In genomic region chr2:102266204-102266603, GRCh38 we compare ENCODE assay signal across 40 cellular contexts. TPM values are rescaled to one million over a fixed set of nuclear protein-coding genes. Genes with fewer than 3 reads are reported as not detected.
DNase-seq lines count a peak whose midpoint lies in the region; ATAC-seq and TF ChIP-seq lines count a peak whose summit lies in the region.
"Had no signal": no experiment of that assay in that cellular context is flagged by ENCODE, and none has a peak within 500 bp of the region (broad histone marks: within the 10 kb centered on the region; RNA-seq: fewer than 3 reads in every experiment).

No MANE protein-coding gene starts in this region.

- DNase-seq in Right ventricle myocardium inferior (ENCODE audit: missing footprints) (peak; percentile 58), right atrium auricular region (ENCODE audit: low spot score) (no peak), MV-4-11 (lab: John Stamatoyannopoulos, UW) (peak; percentile 64), left ventricle myocardium inferior (peak; percentile 30), NCI-H2227 (lab: John Stamatoyannopoulos, UW; ENCODE audit: unreplicated experiment) (no peak), NCI-H2081 treated with DMSO at 0.1 percent for 48 hours (lab: John Stamatoyannopoulos, UW) (no peak), GOT3 (lab: John Stamatoyannopoulos, UW) (no peak)
- DNase-seq: activated CD4-positive, alpha-beta T cell treated with anti-CD3 and anti-CD28 coated beads, Interleukin-2, amount 10 ng/mL, durations not matched to agents 24 days and 14 days; activated effector memory CD4-positive, alpha-beta T cell treated with anti-CD3 and anti-CD28 coated beads, Interleukin-2, amount 50 U/mL, for 16 hours; activated T-cell treated with anti-CD3 and anti-CD28 coated beads, Interleukin-2, amount 50 U/mL, for 24 hours; BE2C; caudate nucleus; DMS 273 treated with DMSO at 0.1 percent for 48 hours; effector CD8-positive, alpha-beta T cell; EL; H7; KBM-7; NCI-H1417 treated with DMSO at 0.1 percent for 48 hours; NCI-H2081; NCI-H345; NCI-H69; nephron progenitor cell; pancreas; retina; spleen; stimulated activated CD8-positive, alpha-beta memory T cell treated with anti-CD3 and anti-CD28 coated beads, Interleukin-4, amount 100 ng/mL, for 48 hours; T1000; uterus had no signal

- H3K4me1 ChIP-seq in right atrium auricular region (no peaks in the 10 kb centered on the region), left ventricle myocardium inferior (peaks cover 9% of the 10 kb centered on the region), subcutaneous abdominal adipose tissue (ENCODE audit: control insufficient read depth in 5 of 5, insufficient read depth in 5 of 5, low read length in 5 of 5) (peaks cover 7 to 45% (median 38%) of the 10 kb centered on the region in 5 donors)
- H3K4me1 ChIP-seq: BE2C, pancreas, uterus had no signal

- intact Hi-C loops in Right ventricle myocardium inferior (cut with DNase I) (no loop called here), left ventricle myocardium inferior (cut with micrococcal nuclease) (no loop called here)

- TF ChIP-seq CTCF in right atrium auricular region (IDR thresholded peaks at IDR 0.05) (no peak), left ventricle myocardium inferior (IDR thresholded peaks at IDR 0.05; ENCODE audit: borderline replicate concordance) (no peak)

- peak; percentile 88 for ATAC-seq in Right ventricle myocardium inferior
- ATAC-seq: pancreas, WTC11 had no signal

- H3K9ac ChIP-seq in subcutaneous abdominal adipose tissue (ENCODE audit: low read length in 5 of 5) = no peak overlapping the region

- H3K27me3 ChIP-seq in right atrium auricular region (no peaks in the 10 kb centered on the region), left ventricle myocardium inferior (ENCODE audit: low read depth) (peaks cover 20% of the 10 kb centered on the region), subcutaneous abdominal adipose tissue (ENCODE audit: control insufficient read depth in 5 of 5, insufficient read depth in 4 of 5, low read length in 5 of 5) (no peaks in the 10 kb centered on the region)
- H3K27me3 ChIP-seq: BE2C, pancreas, spleen, uterus had no signal

- no peaks in the 10 kb centered on the region for H3K36me3 ChIP-seq in right atrium auricular region
- no peaks in the 10 kb centered on the region for H3K36me3 ChIP-seq in left ventricle myocardium inferior
- H3K36me3 ChIP-seq in subcutaneous abdominal adipose tissue (ENCODE audit: control insufficient read depth in 5 of 5, insufficient read depth in 5 of 5, low read length in 5 of 5) = no peaks in the 10 kb centered on the region
- H3K36me3 ChIP-seq: BE2C, heart left ventricle, pancreas, spleen, thoracic aorta, uterus had no signal

- H3K27ac ChIP-seq in right atrium auricular region (no peak overlapping the region), left ventricle myocardium inferior (replicated peaks) (peak overlapping the region; percentile 44), subcutaneous abdominal adipose tissue (ENCODE audit: low read depth, low read length) (peak overlapping the region; percentile 34)
- H3K27ac ChIP-seq: coronary artery, epithelial cell of prostate, pancreas, thoracic aorta had no signal

- no peaks in the 10 kb centered on the region for H3K9me3 ChIP-seq in right atrium auricular region
- no peaks in the 10 kb centered on the region for H3K9me3 ChIP-seq in left ventricle myocardium inferior (replicated peaks)
- no peaks in the 10 kb centered on the region for H3K9me3 ChIP-seq in subcutaneous abdominal adipose tissue (ENCODE audit: control insufficient read depth in 5 of 5, low read length in 5 of 5)
- H3K9me3 ChIP-seq: BE2C, heart left ventricle, pancreas, spleen, thoracic aorta, uterus had no signal

- H3K4me3 ChIP-seq in right atrium auricular region (no peak overlapping the region), left ventricle myocardium inferior (no peak overlapping the region), subcutaneous abdominal adipose tissue (ENCODE audit: low read depth in 1 of 5, low read length in 5 of 5) (no peak overlapping the region)
- H3K4me3 ChIP-seq: coronary artery, heart left ventricle, lung, pancreas, spleen, thoracic aorta, uterus had no signal

RNA-seq across cellular contexts. Expression of gene IL1RL1, which starts 45.2 kb away (rescaled TPM):
- total RNA-seq in Right ventricle myocardium inferior = 1.7 TPM
- total RNA-seq in right atrium auricular region = 10 to 100 TPM in 1 of 2 donors, 1 to 10 TPM in 1; 4.8 to 65.3 TPM
- total RNA-seq in left ventricle myocardium inferior = 1.1 TPM
- total RNA-seq: A673, H7, HT1080, M059J, RPMI7951, SK-MEL-5, WTC11 had no signal

Comparison
In these comparisons a context has a peak if more than half of its experiments do, and no peak if none do; other contexts are left out.
1. DNase-seq: peak in Right ventricle myocardium inferior (single experiment), MV-4-11 (single experiment) and left ventricle myocardium inferior (single experiment); none in right atrium auricular region (single experiment), NCI-H2227 (single experiment), NCI-H2081 treated with DMSO at 0.1 percent for 48 hours (single experiment) and GOT3 (single experiment).
2. H3K27ac ChIP-seq: peak in left ventricle myocardium inferior (single experiment) and subcutaneous abdominal adipose tissue (single experiment); none in right atrium auricular region (0 of 2).